In genomic region chr1:206513312-206514111, GRCh38 we compare ENCODE assay signal across 10 cellular contexts. TPM values are rescaled to one million over a fixed set of nuclear protein-coding genes. Genes with fewer than 3 reads are reported as not detected.
DNase-seq lines count a peak whose midpoint lies in the region; ATAC-seq and TF ChIP-seq lines count a peak whose summit lies in the region.
"Had no signal": no experiment of that assay in that cellular context is flagged by ENCODE, and none has a peak within 500 bp of the region (broad histone marks: within the 10 kb centered on the region; RNA-seq: fewer than 3 reads in every experiment).

No MANE protein-coding gene starts in this region.

- H3K9me3 ChIP-seq in MG63 (no peaks in the 10 kb centered on the region), esophagus (ENCODE audit: control insufficient read depth in 2 of 2, insufficient read depth in 1 of 2, low read depth in 1 of 2, low read length in 1 of 2) (no peaks in the 10 kb centered on the region)

- TF ChIP-seq CTCF in nephron (IDR thresholded peaks at IDR 0.05; ENCODE audit: unreplicated experiment in 3 of 3) = no peak

- peak overlapping the region in 2 of 3 experiments; percentile 8 to 51 for H3K4me3 Mint-ChIP-seq in nephron
- H3K4me3 Mint-ChIP-seq: activated CD4-positive, alpha-beta T cell treated with anti-CD3 and anti-CD28 coated beads, Interleukin-2, amount 10 ng/mL, durations not matched to agents 7 days and 5 days; CD8-positive, alpha-beta memory T cell had no signal

- H3K36me3 Mint-ChIP-seq in nephron (ENCODE audit: low read depth) = no peaks in the 10 kb centered on the region

- ATAC-seq in HG02759 (IDR thresholded peaks at IDR 0.05; ENCODE audit: unreplicated experiment) (no peak), HG03442 (IDR thresholded peaks at IDR 0.05; ENCODE audit: unreplicated experiment) (no peak)

- DNase-seq in MG63 (peak; percentile 94), DMS153 treated with DMSO at 0.1 percent for 48 hours (lab: John Stamatoyannopoulos, UW; ENCODE audit: unreplicated experiment) (no peak), retina (no peak)
- DNase-seq: activated CD4-positive, alpha-beta T cell treated with anti-CD3 and anti-CD28 coated beads, Interleukin-2, amount 10 ng/mL, durations not matched to agents 7 days and 5 days; CD8-positive, alpha-beta memory T cell had no signal

- WGBS in esophagus, 2 donors = 32 to 45% methylated on average over 11 of the region's 11 CpGs

- 0 out of 2 replicates have a peak overlapping the region, but pooled peaks have one; percentile 4 for H3K4me3 ChIP-seq in ACC112 (ENCODE audit: low read depth, low read length)
- no peak overlapping the region for H3K4me3 ChIP-seq in MG63
- H3K4me3 ChIP-seq in esophagus (ENCODE audit: low read depth in 1 of 2, low read length in 2 of 2) = no peak overlapping the region

- H3K79me2 ChIP-seq in ACC112 (ENCODE audit: control insufficient read depth, insufficient read depth, low read length, unreplicated experiment) = no peaks in the 10 kb centered on the region

- peaks cover 38% of the 10 kb centered on the region for H3K27me3 Mint-ChIP-seq in nephron (ENCODE audit: low read depth)

- peaks cover 6% of the 10 kb centered on the region for H3K27me3 ChIP-seq in ACC112 (ENCODE audit: insufficient read depth, low read length)
- no peaks in the 10 kb centered on the region for H3K27me3 ChIP-seq in MG63
- H3K27me3 ChIP-seq in esophagus (ENCODE audit: control insufficient read depth in 1 of 2, insufficient read depth in 2 of 2, low read length in 2 of 2) = no peaks in the 10 kb centered on the region

- H3K4me1 ChIP-seq in ACC112 (ENCODE audit: control insufficient read depth, insufficient read depth, low read length, unreplicated experiment) = peaks cover 17% of the 10 kb centered on the region
- H3K4me1 ChIP-seq in esophagus (ENCODE audit: control insufficient read depth in 2 of 2, insufficient read depth in 2 of 2, low read length in 1 of 2) = peaks cover 5 to 18% of the 10 kb centered on the region in 2 donors

- no peaks in the 10 kb centered on the region for H3K36me3 ChIP-seq in ACC112 (ENCODE audit: insufficient read depth, low read length)
- H3K36me3 ChIP-seq in MG63 = no peaks in the 10 kb centered on the region
- peaks cover 0 to 3% of the 10 kb centered on the region in 2 donors for H3K36me3 ChIP-seq in esophagus (ENCODE audit: control insufficient read depth in 2 of 2, insufficient read depth in 2 of 2, low read length in 1 of 2)

- peak overlapping the region; percentile 45 for H2AFZ ChIP-seq in ACC112 (ENCODE audit: low read length, unreplicated experiment)

- H3K27ac ChIP-seq in ACC112 (ENCODE audit: low read depth, low read length) (peak overlapping the region; percentile 43), esophagus (ENCODE audit: low read depth in 2 of 2, low read length in 1 of 2) (peak overlapping the region; percentile 93 to 97)

- H3K9me3 Mint-ChIP-seq in nephron = no peaks in the 10 kb centered on the region
- H3K9me3 Mint-ChIP-seq: activated CD4-positive, alpha-beta T cell treated with anti-CD3 and anti-CD28 coated beads, Interleukin-2, amount 10 ng/mL, durations not matched to agents 7 days and 5 days; CD8-positive, alpha-beta memory T cell had no signal

- H3K4me1 Mint-ChIP-seq in nephron = peaks cover 76% of the 10 kb centered on the region

- H3K27ac Mint-ChIP-seq in nephron = peak overlapping the region in 2 of 3 experiments; percentile 77 to 90
- H3K27ac Mint-ChIP-seq: activated CD4-positive, alpha-beta T cell treated with anti-CD3 and anti-CD28 coated beads, Interleukin-2, amount 10 ng/mL, durations not matched to agents 7 days and 5 days; CD8-positive, alpha-beta memory T cell had no signal

RNA-seq across cellular contexts. Expression of gene RASSF5, which starts 6.2 kb away (rescaled TPM):
- 0.12 and 1.3 TPM in 2 replicates for total RNA-seq in MG63 (2014; rRNA removed; shearing (Covaris generic); ENCODE audit: low replicate concordance)
- 10 to 100 TPM; 22.2 to 27.3 TPM for polyA plus RNA-seq in esophagus

RNA-seq across cellular contexts. Expression of gene IKBKE, which starts 43.2 kb away (rescaled TPM):
- 5.5 and 12.9 TPM in 2 replicates for total RNA-seq in MG63 (2014; rRNA removed; shearing (Covaris generic); ENCODE audit: low replicate concordance)
- polyA plus RNA-seq in esophagus = 1 to 10 TPM; 9.5 to 9.9 TPM
